18 cellular contexts compared by ENCODE assay signal in the genomic region with DNA sequence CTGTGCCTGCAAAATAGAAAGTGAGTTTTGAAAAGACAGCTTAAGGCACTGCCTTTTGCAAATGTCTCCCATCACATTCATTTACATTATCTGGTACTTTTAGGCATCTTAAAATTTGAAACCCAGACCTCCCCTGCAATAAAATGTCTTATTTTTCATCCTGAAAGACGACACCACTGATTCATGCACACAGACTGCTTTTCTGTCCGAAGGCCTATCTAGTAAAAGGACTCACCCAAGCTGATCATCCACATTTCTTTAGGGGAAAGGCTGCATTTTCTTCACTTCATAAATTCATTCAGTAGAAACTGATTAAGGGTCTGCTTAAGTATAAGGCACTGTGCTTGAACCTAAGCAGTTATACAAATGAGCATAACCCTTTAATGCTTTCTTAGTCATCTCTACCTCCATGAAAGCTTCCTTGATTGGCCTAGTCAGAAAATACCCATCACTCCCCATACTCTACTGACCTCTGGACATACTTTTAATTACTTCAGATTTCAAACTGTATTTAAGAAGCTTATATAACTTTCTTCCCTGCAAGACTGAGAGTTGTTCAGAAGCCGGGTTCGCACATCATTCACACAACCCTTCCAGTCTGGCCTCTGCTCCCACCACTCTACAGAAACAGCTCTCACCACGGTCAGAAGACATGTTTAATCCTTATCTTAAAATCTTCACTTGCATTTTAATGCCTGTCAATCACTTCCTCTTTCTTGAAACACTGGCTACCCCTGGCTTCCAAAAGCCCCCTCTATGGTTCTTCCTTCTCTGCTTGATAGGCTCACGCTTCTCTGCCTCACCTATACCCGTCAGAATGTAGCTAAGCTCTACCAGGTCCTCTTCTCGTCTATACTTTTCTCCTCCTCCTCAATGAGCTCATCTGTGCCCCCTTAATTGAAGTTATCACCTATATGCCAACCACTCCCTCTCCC.
DNase-seq lines count a peak whose midpoint lies in the region; ATAC-seq and TF ChIP-seq lines count a peak whose summit lies in the region.
"Had no signal": no experiment of that assay in that cellular context is flagged by ENCODE, and none has a peak within 500 bp of the region (broad histone marks: within the 10 kb centered on the region; RNA-seq: fewer than 3 reads in every experiment).

No MANE protein-coding gene starts in this region.

- no peaks in the 10 kb centered on the region for H3K9me3 Mint-ChIP-seq in chondrocyte (ENCODE audit: low read depth)
- no peaks in the 10 kb centered on the region for H3K9me3 Mint-ChIP-seq in osteocyte (ENCODE audit: unreplicated experiment)
- H3K9me3 Mint-ChIP-seq: type B pancreatic cell had no signal

- peaks cover 68 to 70% of the 10 kb centered on the region in 2 experiments for H3K36me3 ChIP-seq in SK-N-SH (replicated peaks in 1 of 2; ENCODE audit: control insufficient read depth in 1 of 2, insufficient read depth in 2 of 2, low read length in 1 of 2)

- no peak overlapping the region for H3K9ac ChIP-seq in SK-N-SH
- H3K9ac ChIP-seq: GM23248, KMS-11 had no signal

- H3K27ac Mint-ChIP-seq in chondrocyte (ENCODE audit: unreplicated experiment) (peak overlapping the region; percentile 42), osteocyte (ENCODE audit: unreplicated experiment) (peak overlapping the region; percentile 36)
- H3K27ac Mint-ChIP-seq: type B pancreatic cell had no signal

- H3K27me3 Mint-ChIP-seq in chondrocyte (ENCODE audit: low read depth) (no peaks in the 10 kb centered on the region), osteocyte (ENCODE audit: unreplicated experiment) (no peaks in the 10 kb centered on the region)
- H3K27me3 Mint-ChIP-seq: type B pancreatic cell had no signal

- DNase-seq in SK-N-SH (no peak), LHCN-M2 (ENCODE audit: low read depth) (peak; percentile 14), chondrocyte (ENCODE audit: low spot score) (no peak), osteocyte (ENCODE audit: extremely low spot score, unreplicated experiment) (no peak), amniotic stem cell (lab: John Stamatoyannopoulos, UW) (no peak), H4 (ENCODE audit: low spot score) (no peak), NCI-H1048 (lab: John Stamatoyannopoulos, UW) (no peak)
- DNase-seq: anterior cingulate cortex; Calu3; GM23248; left colon; NCI-H446; stimulated activated CD8-positive, alpha-beta memory T cell treated with anti-CD3 and anti-CD28 coated beads, Interleukin-4, amount 100 ng/mL, for 48 hours had no signal

- H3K9me3 ChIP-seq in SK-N-SH, result no peaks in the 10 kb centered on the region
- H3K9me3 ChIP-seq: A549 had no signal

- CTCF ChIA-PET in SK-N-SH (lab: Yijun Ruan, JAX), result interaction anchor here (0.6 to 3.6 kb wide), 10 partner anchors 9 to 1782 kb away, joined by 3 to 26 read pairs (median 4); no protein-coding TSS in a partner anchor

- no peak for TF ChIP-seq EP300 in SK-N-SH (IDR thresholded peaks at IDR 0.05; ENCODE audit: borderline replicate concordance in 1 of 2, low read depth in 1 of 2, low read length in 1 of 2)

- no peaks in the 10 kb centered on the region for H3K27me3 ChIP-seq in SK-N-SH (ENCODE audit: insufficient read depth)

- H3K79me2 ChIP-seq in SK-N-SH (ENCODE audit: insufficient read depth), result peaks cover 84% of the 10 kb centered on the region

- peak; percentile 61 for ATAC-seq in SK-N-SH treated with all-trans-retinoic acid at 6 μM for 48 hours
- ATAC-seq: A549, left colon had no signal

- H3K4me3 ChIP-seq in SK-N-SH (ENCODE audit: low read depth in 2 of 2, low read length in 1 of 2), result no peak overlapping the region
- H3K4me3 ChIP-seq: A549, GM23248, SK-N-MC had no signal

- WGBS in SK-N-SH (ENCODE audit: low lambda C conversion rate), result 85% methylated on average over 8 of the region's 8 CpGs

- TF ChIP-seq RAD21 in SK-N-SH (IDR thresholded peaks at IDR 0.05; ENCODE audit: low read length), result no peak

- TF ChIP-seq CTCF in SK-N-SH (IDR thresholded peaks at IDR 0.05) (no peak), chondrocyte (IDR thresholded peaks at IDR 0.05) (no peak), osteocyte (IDR thresholded peaks at IDR 0.05) (no peak)

- H3K4me1 Mint-ChIP-seq in chondrocyte (ENCODE audit: low read depth) (peaks cover 27% of the 10 kb centered on the region), osteocyte (ENCODE audit: unreplicated experiment) (peaks cover 20% of the 10 kb centered on the region)

- POLR2A ChIA-PET in SK-N-SH (lab: Yijun Ruan, JAX), result no interaction called here

- H3K4me2 ChIP-seq in SK-N-SH, result no peak overlapping the region
- H3K4me2 ChIP-seq: A549, KMS-11 had no signal

- no peak overlapping the region for H2AFZ ChIP-seq in SK-N-SH (ENCODE audit: low read depth)
- H2AFZ ChIP-seq: GM23248 had no signal

- peaks cover 28% of the 10 kb centered on the region for H4K20me1 ChIP-seq in SK-N-SH (ENCODE audit: insufficient read depth)

- H3K4me1 ChIP-seq in SK-N-SH (ENCODE audit: control insufficient read depth in 1 of 2, insufficient read depth in 2 of 2, low read depth in 1 of 2, low read length in 1 of 2), result peaks cover 0 to 5% of the 10 kb centered on the region in 2 experiments; a peak in 2 of 4 replicates
- H3K4me1 ChIP-seq: A549 had no signal

- no peak overlapping the region for H3K27ac ChIP-seq in SK-N-SH (ENCODE audit: low read depth in 2 of 2, low read length in 1 of 2)
- H3K27ac ChIP-seq: A549, GM23248, KMS-11, SK-N-MC had no signal

- no peak overlapping the region for H3K4me3 Mint-ChIP-seq in chondrocyte (ENCODE audit: unreplicated experiment)
- no peak overlapping the region for H3K4me3 Mint-ChIP-seq in osteocyte (ENCODE audit: unreplicated experiment)
- H3K4me3 Mint-ChIP-seq: type B pancreatic cell had no signal

- H3K36me3 Mint-ChIP-seq in chondrocyte (ENCODE audit: low read depth) (peaks cover 40% of the 10 kb centered on the region), osteocyte (ENCODE audit: unreplicated experiment) (peaks cover 38% of the 10 kb centered on the region)

- no peaks in the 10 kb centered on the region for H3K9me2 ChIP-seq in SK-N-SH

- H3F3A ChIP-seq in SK-N-SH (replicated peaks; ENCODE audit: insufficient read depth), result peaks cover 10% of the 10 kb centered on the region

TF ChIP-seq in SK-N-SH treated with all-trans-retinoic acid at 6 μM for 48 hours, 23 proteins besides CTCF, POLR2A, EP300 and RAD21 (continues in another document):
- no peak for TF ChIP-seq ZNF8 (CRISPR knock-in tag; IDR thresholded peaks at IDR 0.05)
- no peak for TF ChIP-seq TCF4 (CRISPR knock-in tag; IDR thresholded peaks at IDR 0.05; ENCODE audit: borderline replicate concordance)
- TF ChIP-seq, protein P1, sequence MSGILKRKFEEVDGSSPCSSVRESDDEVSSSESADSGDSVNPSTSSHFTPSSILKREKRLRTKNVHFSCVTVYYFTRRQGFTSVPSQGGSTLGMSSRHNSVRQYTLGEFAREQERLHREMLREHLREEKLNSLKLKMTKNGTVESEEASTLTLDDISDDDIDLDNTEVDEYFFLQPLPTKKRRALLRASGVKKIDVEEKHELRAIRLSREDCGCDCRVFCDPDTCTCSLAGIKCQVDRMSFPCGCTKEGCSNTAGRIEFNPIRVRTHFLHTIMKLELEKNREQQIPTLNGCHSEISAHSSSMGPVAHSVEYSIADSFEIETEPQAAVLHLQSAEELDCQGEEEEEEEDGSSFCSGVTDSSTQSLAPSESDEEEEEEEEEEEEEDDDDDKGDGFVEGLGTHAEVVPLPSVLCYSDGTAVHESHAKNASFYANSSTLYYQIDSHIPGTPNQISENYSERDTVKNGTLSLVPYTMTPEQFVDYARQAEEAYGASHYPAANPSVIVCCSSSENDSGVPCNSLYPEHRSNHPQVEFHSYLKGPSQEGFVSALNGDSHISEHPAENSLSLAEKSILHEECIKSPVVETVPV (CRISPR knock-in tag; IDR thresholded peaks at IDR 0.05), result no peak
- TF ChIP-seq ZNF565 (CRISPR knock-in tag; conservative IDR thresholded peaks at IDR 0.05; ENCODE audit: low read depth), result no peak
- TF ChIP-seq ZC3H10 (CRISPR knock-in tag; IDR thresholded peaks at IDR 0.05), result no peak

TF ChIP-seq in SK-N-SH, 30 proteins besides CTCF, POLR2A, EP300 and RAD21 (continues in another document):
- TF ChIP-seq PBX3 (IDR thresholded peaks at IDR 0.05) (no peak), RCOR1 (IDR thresholded peaks at IDR 0.05; ENCODE audit: low read length) (no peak), TAF1 (IDR thresholded peaks at IDR 0.05; ENCODE audit: borderline replicate concordance, low read depth, low read length) (no peak), RXRA (IDR thresholded peaks at IDR 0.05; ENCODE audit: borderline replicate concordance, low read depth) (no peak), USF2 (IDR thresholded peaks at IDR 0.05; ENCODE audit: borderline replicate concordance, low read depth, low read length) (no peak), YY1 (IDR thresholded peaks at IDR 0.05; ENCODE audit: low read depth) (no peak), TEAD4 (IDR thresholded peaks at IDR 0.05; ENCODE audit: borderline replicate concordance, insufficient read depth) (no peak), ELF1 (IDR thresholded peaks at IDR 0.05) (no peak), SIN3A (IDR thresholded peaks at IDR 0.05; ENCODE audit: borderline replicate concordance, low read depth, low read length) (no peak)
- TF ChIP-seq, protein P2, sequence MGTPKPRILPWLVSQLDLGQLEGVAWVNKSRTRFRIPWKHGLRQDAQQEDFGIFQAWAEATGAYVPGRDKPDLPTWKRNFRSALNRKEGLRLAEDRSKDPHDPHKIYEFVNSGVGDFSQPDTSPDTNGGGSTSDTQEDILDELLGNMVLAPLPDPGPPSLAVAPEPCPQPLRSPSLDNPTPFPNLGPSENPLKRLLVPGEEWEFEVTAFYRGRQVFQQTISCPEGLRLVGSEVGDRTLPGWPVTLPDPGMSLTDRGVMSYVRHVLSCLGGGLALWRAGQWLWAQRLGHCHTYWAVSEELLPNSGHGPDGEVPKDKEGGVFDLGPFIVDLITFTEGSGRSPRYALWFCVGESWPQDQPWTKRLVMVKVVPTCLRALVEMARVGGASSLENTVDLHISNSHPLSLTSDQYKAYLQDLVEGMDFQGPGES (IDR thresholded peaks at IDR 0.05; ENCODE audit: low read depth, low read length), result no peak
